18 cellular contexts compared by ENCODE assay signal in genomic region chr3:142580061-142580423, GRCh38. TPM values are rescaled to one million over a fixed set of nuclear protein-coding genes. Genes with fewer than 3 reads are reported as not detected.
DNase-seq lines count a peak whose midpoint lies in the region; ATAC-seq, FAIRE-seq and TF ChIP-seq lines count a peak whose summit lies in the region.
"Had no signal": no experiment of that assay in that cellular context is flagged by ENCODE, and none has a peak within 500 bp of the region (broad histone marks: within the 10 kb centered on the region; RNA-seq: fewer than 3 reads in every experiment).

No MANE protein-coding gene starts in this region.

- no peaks in the 10 kb centered on the region for H3K9me3 ChIP-seq in IMR-90 (ENCODE audit: control insufficient read depth, insufficient read depth, low read length)
- H3K9me3 ChIP-seq in astrocyte (ENCODE audit: insufficient read depth, low read depth, low read length), result no peaks in the 10 kb centered on the region
- no peaks in the 10 kb centered on the region for H3K9me3 ChIP-seq in neural progenitor cell (ENCODE audit: low read depth)
- H3K9me3 ChIP-seq: esophagus muscularis mucosa, spleen, thyroid gland had no signal

- H3K27me3 Mint-ChIP-seq in activated CD4-positive, alpha-beta T cell treated with anti-CD3 and anti-CD28 coated beads for 36 hours, result peaks cover 2% of the 10 kb centered on the region
- no peaks in the 10 kb centered on the region for H3K27me3 Mint-ChIP-seq in astrocyte (ENCODE audit: low read depth, unreplicated experiment)
- H3K27me3 Mint-ChIP-seq in neural progenitor cell (ENCODE audit: insufficient read depth, low read depth), result peaks cover 2% of the 10 kb centered on the region

- peaks cover 30% of the 10 kb centered on the region for H3K4me1 Mint-ChIP-seq in activated CD4-positive, alpha-beta T cell treated with anti-CD3 and anti-CD28 coated beads for 36 hours
- H3K4me1 Mint-ChIP-seq in astrocyte (ENCODE audit: low read depth, unreplicated experiment) (peaks cover 16% of the 10 kb centered on the region), neural progenitor cell (peaks cover 20% of the 10 kb centered on the region)

- ATAC-seq in activated CD4-positive, alpha-beta T cell treated with anti-CD3 and anti-CD28 coated beads for 36 hours, result no peak
- ATAC-seq in IMR-90 (ENCODE audit: low read depth) (no peak), HG02678 (IDR thresholded peaks at IDR 0.05; ENCODE audit: unreplicated experiment) (no peak)
- ATAC-seq: Panc1 had no signal

- H3K4me3 ChIP-seq in IMR-90 (ENCODE audit: insufficient read depth, low read depth, low read length) (no peak overlapping the region), astrocyte (ENCODE audit: insufficient read depth, low read depth, low read length) (no peak overlapping the region), neural progenitor cell (no peak overlapping the region)

- WGBS in IMR-90 (ENCODE audit: extremely low coverage in 2 of 2, insufficient read length in 1 of 2), 2 experiments, result no CpG with 5 or more reads among the region's 1 CpG

- H2BK5ac ChIP-seq in IMR-90 (ENCODE audit: low read depth, low read length, poor library complexity, severe bottlenecking), result no peak overlapping the region

- no peak overlapping the region for H4K5ac ChIP-seq in IMR-90 (ENCODE audit: low read depth, low read length)

- H3K9me3 Mint-ChIP-seq in activated CD4-positive, alpha-beta T cell treated with anti-CD3 and anti-CD28 coated beads for 36 hours (ENCODE audit: low read depth), result no peaks in the 10 kb centered on the region
- H3K9me3 Mint-ChIP-seq in astrocyte (ENCODE audit: unreplicated experiment) (no peaks in the 10 kb centered on the region), neural progenitor cell (no peaks in the 10 kb centered on the region)

- peaks cover 1% of the 10 kb centered on the region for H3F3A ChIP-seq in neural progenitor cell (ENCODE audit: low read depth)

- H4K20me1 ChIP-seq in IMR-90 (ENCODE audit: insufficient read depth, low read length) (no peaks in the 10 kb centered on the region), astrocyte (ENCODE audit: insufficient read depth, low read length) (peaks cover 7% of the 10 kb centered on the region), neural progenitor cell (ENCODE audit: low read depth) (no peaks in the 10 kb centered on the region)

- POLR2A ChIA-PET in activated CD4-positive, alpha-beta T cell treated with anti-CD3 and anti-CD28 coated beads for 36 hours (lab: Charles Lee), result no interaction called here
- POLR2A ChIA-PET in IMR-90 (lab: Charles Lee; ENCODE audit: unreplicated experiment), result no interaction called here

- H2AK9ac ChIP-seq in IMR-90 (replicated peaks; ENCODE audit: low read depth, low read length, poor library complexity), result no peak overlapping the region

- no peak overlapping the region for H4K91ac ChIP-seq in IMR-90 (ENCODE audit: insufficient read depth, low read depth, low read length)

- no peaks in the 10 kb centered on the region for H3K4me1 ChIP-seq in IMR-90 (ENCODE audit: control insufficient read depth, insufficient read depth, low read length)
- H3K4me1 ChIP-seq in astrocyte (ENCODE audit: insufficient read depth, low read length), result peaks cover 11% of the 10 kb centered on the region
- no peaks in the 10 kb centered on the region for H3K4me1 ChIP-seq in neural progenitor cell

- CTCF ChIA-PET in activated CD4-positive, alpha-beta T cell treated with anti-CD3 and anti-CD28 coated beads for 36 hours (lab: Charles Lee), result interaction anchor here (1.2 kb wide), 1 partner anchor 15 kb away, joined by 4 read pairs; no protein-coding TSS in a partner anchor
- CTCF ChIA-PET in IMR-90 (lab: Yijun Ruan, JAX), result no interaction called here

- H2BK120ac ChIP-seq in IMR-90 (ENCODE audit: low read depth, low read length), result no peak overlapping the region

- TF ChIP-seq RAD21 in IMR-90 (IDR thresholded peaks at IDR 0.05; ENCODE audit: low read length), result no peak

- H3K79me1 ChIP-seq in IMR-90 (ENCODE audit: low read depth in 1 of 2, low read length in 2 of 2), result peaks cover 11 to 17% of the 10 kb centered on the region in 2 experiments; a peak in 3 of 4 replicates

- H3K27me3 ChIP-seq in IMR-90 (ENCODE audit: control insufficient read depth, insufficient read depth, low read length) (peaks cover 2% of the 10 kb centered on the region), astrocyte (ENCODE audit: insufficient read depth, low read length) (peaks cover 5% of the 10 kb centered on the region), neural progenitor cell (peaks cover 6% of the 10 kb centered on the region)
- H3K27me3 ChIP-seq: esophagus muscularis mucosa, spleen, thyroid gland had no signal

- H3K36me3 ChIP-seq in IMR-90 (ENCODE audit: control insufficient read depth, insufficient read depth, low read length) (no peaks in the 10 kb centered on the region), astrocyte (ENCODE audit: insufficient read depth, low read length) (no peaks in the 10 kb centered on the region), neural progenitor cell (no peaks in the 10 kb centered on the region)
- H3K36me3 ChIP-seq: esophagus muscularis mucosa, spleen, thyroid gland had no signal

- H3K9me1 ChIP-seq in IMR-90 (ENCODE audit: insufficient read depth, low read length), result 0 out of 2 replicates have a peak, but pooled peaks cover 2% of the 10 kb centered on the region

- no peak overlapping the region for H3K4me2 ChIP-seq in IMR-90 (ENCODE audit: low read depth, low read length)
- H3K4me2 ChIP-seq in astrocyte (ENCODE audit: low read length), result no peak overlapping the region
- no peak overlapping the region for H3K4me2 ChIP-seq in neural progenitor cell

- FAIRE-seq in astrocyte (lab: Jason Lieb, UNC), result no peak
- FAIRE-seq: A204.1 had no signal

- intact Hi-C loops in activated CD4-positive, alpha-beta T cell treated with anti-CD3 and anti-CD28 coated beads for 36 hours (cut with DNase I, micrococcal nuclease), result no loop called here
- intact Hi-C loops in IMR-90 (cut with micrococcal nuclease), result no loop called here

- H3K36me3 Mint-ChIP-seq in activated CD4-positive, alpha-beta T cell treated with anti-CD3 and anti-CD28 coated beads for 36 hours (ENCODE audit: low read depth), result peaks cover 10% of the 10 kb centered on the region
- no peaks in the 10 kb centered on the region for H3K36me3 Mint-ChIP-seq in astrocyte (ENCODE audit: low read depth, unreplicated experiment)
- no peaks in the 10 kb centered on the region for H3K36me3 Mint-ChIP-seq in neural progenitor cell

- in situ Hi-C loops in IMR-90 (cut with MboI; ENCODE audit: low sequenced_read_pairs), result no loop called here

- H2AK5ac ChIP-seq in IMR-90 (ENCODE audit: low read depth, low read length), result 0 out of 2 replicates have a peak overlapping the region, but pooled peaks have one; percentile 5

- H2BK15ac ChIP-seq in IMR-90 (ENCODE audit: low read depth, low read length), result no peak overlapping the region

- dilution Hi-C loops in IMR-90 (cut with HindIII; ENCODE audit: low sequenced_read_pairs, unreplicated experiment), result no loop called here

- H3K27ac ChIP-seq in IMR-90 (ENCODE audit: insufficient read depth, low read length) (no peak overlapping the region), astrocyte (ENCODE audit: low read depth, low read length) (no peak overlapping the region), neural progenitor cell (no peak overlapping the region)

- no peak overlapping the region for H3K4ac ChIP-seq in IMR-90 (ENCODE audit: low read depth, low read length)

- no TSS peak for BruUV-seq in IMR-90 (replicated peaks; lab: Mats Ljungman, UMichigan)

- H4K8ac ChIP-seq in IMR-90 (ENCODE audit: low read depth in 2 of 2, low read length in 2 of 2), result no peak overlapping the region

- H3K27ac Mint-ChIP-seq in activated CD4-positive, alpha-beta T cell treated with anti-CD3 and anti-CD28 coated beads for 36 hours, result peak overlapping the region; percentile 99
- H3K27ac Mint-ChIP-seq in astrocyte (ENCODE audit: unreplicated experiment) (no peak overlapping the region), neural progenitor cell (no peak overlapping the region)

- no peak overlapping the region for H3K14ac ChIP-seq in IMR-90 (replicated peaks; ENCODE audit: low read depth, low read length)

- H3K9ac ChIP-seq in IMR-90 (ENCODE audit: low read depth, low read length), result no peak overlapping the region
- no peak overlapping the region for H3K9ac ChIP-seq in astrocyte (ENCODE audit: low read length)
- no peak overlapping the region for H3K9ac ChIP-seq in neural progenitor cell

- H3K79me2 ChIP-seq in astrocyte (ENCODE audit: insufficient read depth, low read length) (peaks cover 36% of the 10 kb centered on the region), neural progenitor cell (ENCODE audit: low read depth) (peaks cover 26% of the 10 kb centered on the region)

- DNase-seq in activated CD4-positive, alpha-beta T cell treated with anti-CD3 and anti-CD28 coated beads for 36 hours, result no peak
- DNase-seq in activated CD4-positive, alpha-beta T cell treated with anti-CD3 and anti-CD28 coated beads for 4 hours, result no peak
- DNase-seq in IMR-90 (no peak), astrocyte (ENCODE audit: low read depth) (no peak), neural progenitor cell (ENCODE audit: low spot score) (no peak), NCI-H226 (no peak)
- no peak for DNase-seq in effector CD4-positive, alpha-beta T cell
- DNase-seq: central memory CD4-positive, alpha-beta T cell; KG1; NCI-H1694; NCI-H524; occipital lobe; spleen; thyroid gland had no signal

- no peak overlapping the region for H3K23ac ChIP-seq in IMR-90 (ENCODE audit: low read depth, low read length)

- no peak for TF ChIP-seq POLR2A in IMR-90 (IDR thresholded peaks at IDR 0.05; ENCODE audit: low read depth, low read length)

- no peak for TF ChIP-seq CTCF in IMR-90 (conservative IDR thresholded peaks at IDR 0.05; ENCODE audit: low read depth, low read length)
- TF ChIP-seq CTCF in astrocyte (IDR thresholded peaks at IDR 0.05; ENCODE audit: insufficient read depth, low read depth, low read length), result no peak
- no peak for TF ChIP-seq CTCF in neural progenitor cell (IDR thresholded peaks at IDR 0.05)

- no peak overlapping the region for H3K56ac ChIP-seq in IMR-90 (ENCODE audit: extremely low read depth, insufficient read depth, low read length)

- peak overlapping the region; percentile 97 for H3K4me3 Mint-ChIP-seq in activated CD4-positive, alpha-beta T cell treated with anti-CD3 and anti-CD28 coated beads for 36 hours
- H3K4me3 Mint-ChIP-seq in astrocyte (ENCODE audit: unreplicated experiment) (peak overlapping the region; percentile 100), neural progenitor cell (peak overlapping the region; percentile 98)

- no peak overlapping the region for H2BK20ac ChIP-seq in IMR-90 (ENCODE audit: low read depth, low read length)

- no peak overlapping the region for H3K18ac ChIP-seq in IMR-90 (ENCODE audit: low read depth, low read length)

- H2AFZ ChIP-seq in IMR-90 (replicated peaks; ENCODE audit: low read length, poor library complexity), result no peak overlapping the region
- H2AFZ ChIP-seq in astrocyte (ENCODE audit: low read depth, low read length), result no peak overlapping the region
- no peak overlapping the region for H2AFZ ChIP-seq in neural progenitor cell (replicated peaks)

RNA-seq across cellular contexts. Expression of gene ATR, which starts 1.5 kb away (rescaled TPM):
- 10 to 100 TPM; 36.1 to 39.9 TPM for total RNA-seq in activated CD4-positive, alpha-beta T cell treated with anti-CD3 and anti-CD28 coated beads for 36 hours
- 28.0 and 36.7 TPM in 2 replicates for total RNA-seq in IMR-90 (2012; rRNA removed)
- 6.5 and 9.5 TPM in 2 replicates for polyA plus RNA-seq in IMR-90 (2012; rRNA removed)
- polyA plus RNA-seq in IMR-90 (2012; cell fraction: cytosol; rRNA removed), result 1.2 TPM in 2 replicates
- 5.2 and 30.0 TPM in 2 replicates for polyA plus RNA-seq in IMR-90 (2012; cell fraction: nucleus; rRNA removed; ENCODE audit: low replicate concordance)
- total RNA-seq in astrocyte, result 22.3 and 26.9 TPM in 2 replicates
- total RNA-seq in neural progenitor cell (ENCODE audit: low replicate concordance), result 21.9 and 48.4 TPM in 2 replicates

RNA-seq across cellular contexts. Expression of gene PLS1, which starts 16.2 kb away (rescaled TPM):
- 1 to 10 TPM; 5.1 to 5.4 TPM for total RNA-seq in activated CD4-positive, alpha-beta T cell treated with anti-CD3 and anti-CD28 coated beads for 36 hours
- total RNA-seq in IMR-90 (2012; rRNA removed), result 0.90 and 1.7 TPM in 2 replicates
- polyA plus RNA-seq in IMR-90 (2012; rRNA removed), result 0.29 and 0.34 TPM in 2 replicates
- 0.07 and 0.18 TPM in 2 replicates for polyA plus RNA-seq in IMR-90 (2012; cell fraction: cytosol; rRNA removed)
- polyA plus RNA-seq in IMR-90 (2012; cell fraction: nucleus; rRNA removed; ENCODE audit: low replicate concordance), result 0.01 and 0.15 TPM in 2 replicates
- 6.0 and 7.8 TPM in 2 replicates for total RNA-seq in astrocyte
- 15.8 and 22.5 TPM in 2 replicates for total RNA-seq in neural progenitor cell (ENCODE audit: low replicate concordance)
